32 cellular contexts compared by ENCODE assay signal in the genomic region with DNA sequence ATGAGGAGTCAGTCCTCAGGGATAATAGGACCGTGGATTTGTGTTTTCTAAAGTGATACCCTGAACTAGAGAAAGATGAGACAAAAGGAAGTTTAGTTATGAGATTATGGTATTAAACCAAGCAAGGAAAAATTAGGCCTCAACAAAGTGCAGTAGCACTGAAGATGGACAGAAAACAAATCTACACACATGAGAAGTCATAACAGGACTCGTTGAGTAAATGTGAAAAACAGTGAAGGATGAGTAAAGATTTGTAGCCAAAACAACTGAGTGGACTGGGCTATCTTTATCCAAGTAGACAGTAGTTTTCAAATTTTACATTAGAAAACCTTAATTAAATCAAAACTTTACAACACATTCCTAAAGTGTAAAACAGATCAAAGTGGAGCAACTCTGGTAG. TPM values are rescaled to one million over a fixed set of nuclear protein-coding genes. Genes with fewer than 3 reads are reported as not detected.
DNase-seq lines count a peak whose midpoint lies in the region; ATAC-seq, FAIRE-seq and TF ChIP-seq lines count a peak whose summit lies in the region.
"Had no signal": no experiment of that assay in that cellular context is flagged by ENCODE, and none has a peak within 500 bp of the region (broad histone marks: within the 10 kb centered on the region; RNA-seq: fewer than 3 reads in every experiment).

No MANE protein-coding gene starts in this region.

- TSS peak; percentile 11 for BruUV-seq in Panc1 (replicated peaks; lab: Mats Ljungman, UMichigan)

- H3K36me3 ChIP-seq in Panc1 (ENCODE audit: control insufficient read depth, insufficient read depth, low read length), result peaks cover 51% of the 10 kb centered on the region

- H3K4me1 ChIP-seq in Panc1 (ENCODE audit: control insufficient read depth, insufficient read depth, low read length), result no peaks in the 10 kb centered on the region
- H3K4me1 ChIP-seq: colonic mucosa, left lung had no signal

- CTCF ChIA-PET in activated CD4-positive, alpha-beta T cell treated with anti-CD3 and anti-CD28 coated beads, Interleukin-2, amount 10 ng/mL, durations not matched to agents 7 days and 5 days (lab: Charles Lee), result interaction anchor here (0.9 kb wide), 1 partner anchor 10 kb away, joined by 3 read pairs; no protein-coding TSS in a partner anchor
- CTCF ChIA-PET in Panc1 (lab: Charles Lee), result no interaction called here

- TF ChIP-seq POLR2A in H54 (IDR thresholded peaks at IDR 0.05; ENCODE audit: low read depth, low read length), result no peak

- H3K27me3 Mint-ChIP-seq in activated CD4-positive, alpha-beta T cell treated with anti-CD3 and anti-CD28 coated beads, Interleukin-2, amount 10 ng/mL, durations not matched to agents 7 days and 5 days, result no peaks in the 10 kb centered on the region
- no peaks in the 10 kb centered on the region for H3K27me3 Mint-ChIP-seq in memory B cell
- H3K27me3 Mint-ChIP-seq: stimulated activated naive B cell treated with anti-CD40 and anti-IgM and Interleukin-4, amounts not matched to agents 10 μg/mL and 1 μg/mL and 100 μg/mL, for 72 hours had no signal

- no peak overlapping the region for H3K4me3 Mint-ChIP-seq in activated CD4-positive, alpha-beta T cell treated with anti-CD3 and anti-CD28 coated beads, Interleukin-2, amount 10 ng/mL, durations not matched to agents 7 days and 5 days
- H3K4me3 Mint-ChIP-seq in memory B cell, result no peak overlapping the region
- H3K4me3 Mint-ChIP-seq: activated naive CD4-positive, alpha-beta T cell treated with anti-CD3 and anti-CD28 coated beads for 36 hours; CD14-positive monocyte; stimulated activated naive B cell treated with anti-CD40 and anti-IgM and Interleukin-4, amounts not matched to agents 10 μg/mL and 1 μg/mL and 100 μg/mL, for 72 hours; WTC11 had no signal

- no peak overlapping the region for H3K4me3 ChIP-seq in Panc1 (ENCODE audit: low read depth in 2 of 2, low read length in 2 of 2)
- H3K4me3 ChIP-seq: colonic mucosa, left lung had no signal

- H3K27ac Mint-ChIP-seq in activated CD4-positive, alpha-beta T cell treated with anti-CD3 and anti-CD28 coated beads, Interleukin-2, amount 10 ng/mL, durations not matched to agents 7 days and 5 days, result peak overlapping the region; percentile 0
- peak overlapping the region; percentile 54 for H3K27ac Mint-ChIP-seq in memory B cell
- H3K27ac Mint-ChIP-seq: activated naive CD4-positive, alpha-beta T cell treated with anti-CD3 and anti-CD28 coated beads for 36 hours; stimulated activated naive B cell treated with anti-CD40 and anti-IgM and Interleukin-4, amounts not matched to agents 10 μg/mL and 1 μg/mL and 100 μg/mL, for 72 hours; WTC11 had no signal

- FAIRE-seq in H54 (lab: Jason Lieb, UNC), result peak; percentile 48
- FAIRE-seq: bronchial epithelial cell, RCC 7860 had no signal

- H3K36me3 Mint-ChIP-seq in activated CD4-positive, alpha-beta T cell treated with anti-CD3 and anti-CD28 coated beads, Interleukin-2, amount 10 ng/mL, durations not matched to agents 7 days and 5 days (ENCODE audit: low read depth), result peaks cover 36% of the 10 kb centered on the region
- H3K36me3 Mint-ChIP-seq in memory B cell, result peaks cover 24% of the 10 kb centered on the region

- H3K4me1 Mint-ChIP-seq in activated CD4-positive, alpha-beta T cell treated with anti-CD3 and anti-CD28 coated beads, Interleukin-2, amount 10 ng/mL, durations not matched to agents 7 days and 5 days, result peaks cover 10% of the 10 kb centered on the region
- peaks cover 2% of the 10 kb centered on the region for H3K4me1 Mint-ChIP-seq in memory B cell
- H3K4me1 Mint-ChIP-seq: WTC11 had no signal

- in situ Hi-C loops in Panc1 (cut with HindIII; ENCODE audit: low pct_unique_long_range_greater_than_20kb, low sequenced_read_pairs), result no loop called here

- ATAC-seq in Panc1 (no peak), memory B cell (ENCODE audit: low read depth) (no peak), GM19328 (IDR thresholded peaks at IDR 0.05; ENCODE audit: unreplicated experiment) (no peak), HG02970 (IDR thresholded peaks at IDR 0.05; ENCODE audit: low FRiP score, unreplicated experiment) (no peak)
- ATAC-seq: left lung; sciatic nerve; stimulated activated naive B cell treated with anti-CD40 and anti-IgM and Interleukin-4, amounts not matched to agents 10 μg/mL and 1 μg/mL and 100 μg/mL, for 72 hours; WTC11 had no signal

- H3K9me3 Mint-ChIP-seq in activated CD4-positive, alpha-beta T cell treated with anti-CD3 and anti-CD28 coated beads, Interleukin-2, amount 10 ng/mL, durations not matched to agents 7 days and 5 days, result no peaks in the 10 kb centered on the region
- no peaks in the 10 kb centered on the region for H3K9me3 Mint-ChIP-seq in memory B cell
- H3K9me3 Mint-ChIP-seq: activated naive CD4-positive, alpha-beta T cell treated with anti-CD3 and anti-CD28 coated beads for 36 hours; CD14-positive monocyte; stimulated activated naive B cell treated with anti-CD40 and anti-IgM and Interleukin-4, amounts not matched to agents 10 μg/mL and 1 μg/mL and 100 μg/mL, for 72 hours; WTC11 had no signal

- TF ChIP-seq CTCF in Panc1 (IDR thresholded peaks at IDR 0.05), result no peak

- no peaks in the 10 kb centered on the region for H3K9me3 ChIP-seq in Panc1 (ENCODE audit: control insufficient read depth, insufficient read depth, low read depth, low read length)
- H3K9me3 ChIP-seq: colonic mucosa, left lung, neutrophil had no signal

- intact Hi-C loops in Panc1 (cut with micrococcal nuclease; ENCODE audit: unreplicated experiment), result no loop called here

- no peaks in the 10 kb centered on the region for H3K27me3 ChIP-seq in Panc1 (ENCODE audit: control insufficient read depth, insufficient read depth, low read length)
- H3K27me3 ChIP-seq: colonic mucosa, left lung, neutrophil had no signal

- H3K27ac ChIP-seq in Panc1 (ENCODE audit: low read length), result no peak overlapping the region
- H3K27ac ChIP-seq: colonic mucosa, epithelial cell of prostate, left lung, neutrophil had no signal

- POLR2A ChIA-PET in activated CD4-positive, alpha-beta T cell treated with anti-CD3 and anti-CD28 coated beads, Interleukin-2, amount 10 ng/mL, durations not matched to agents 7 days and 5 days (lab: Charles Lee), result interaction anchor here (1.2 kb wide), 1 partner anchor 13 kb away, joined by 3 read pairs; no protein-coding TSS in a partner anchor
- POLR2A ChIA-PET in Panc1 (lab: Charles Lee), result no interaction called here

- DNase-seq in activated CD4-positive, alpha-beta T cell treated with anti-CD3 and anti-CD28 coated beads, Interleukin-2, amount 10 ng/mL, durations not matched to agents 7 days and 5 days, result no peak
- no peak for DNase-seq in activated CD4-positive, alpha-beta T cell treated with anti-CD3 and anti-CD28 coated beads, Interleukin-2, amount 50 U/mL, for 48 hours
- no peak for DNase-seq in H54 (ENCODE audit: insufficient read length, low spot score)
- no peak for DNase-seq in Panc1 (ENCODE audit: low read depth, low spot score)
- DNase-seq in memory B cell (ENCODE audit: low spot score in 2 of 2), result no peak
- no peak for DNase-seq in NCI-H510A treated with DMSO at 0.1 percent for 48 hours (lab: John Stamatoyannopoulos, UW)
- DNase-seq: 8988T; activated CD4-positive, alpha-beta T cell treated with anti-CD3 and anti-CD28 coated beads, Interleukin-2, amount 50 U/mL, for 4 hours; activated naive CD4-positive, alpha-beta T cell treated with anti-CD3 and anti-CD28 coated beads for 36 hours; activated T-cell treated with anti-CD3 and anti-CD28 coated beads, Interleukin-2, amount 50 U/mL, for 1 hour; amygdala; colonic mucosa; DMS79 treated with DMSO at 0.1 percent for 48 hours; effector CD8-positive, alpha-beta T cell; GF-D8; left lung; NCI-H1092 treated with DMSO at 0.1 percent for 48 hours; NCI-H187 treated with DMSO at 0.1 percent for 48 hours; NCI-H526; stimulated activated CD4-positive, alpha-beta T cell treated with anti-CD3 and anti-CD28 coated beads, Interleukin-4, amount 100 ng/mL, for 24 hours; stimulated activated naive B cell treated with anti-CD40 and anti-IgM and Interleukin-4, amounts not matched to agents 10 μg/mL and 1 μg/mL and 100 μg/mL, for 72 hours; SW 1271; T1000 had no signal

RNA-seq across cellular contexts. Expression of a gene that starts 15.0 kb away (rescaled TPM):
- 100 to 1,000 TPM; 112 to 135 TPM for total RNA-seq in activated CD4-positive, alpha-beta T cell treated with anti-CD3 and anti-CD28 coated beads, Interleukin-2, amount 10 ng/mL, durations not matched to agents 7 days and 5 days
- total RNA-seq in Panc1 (2021; ENCODE audit: unreplicated experiment), result 143 TPM
- 120 TPM for polyA plus RNA-seq in Panc1 (2012; ENCODE audit: insufficient read length)

RNA-seq across cellular contexts. Expression of a gene that starts 58.3 kb away (rescaled TPM):
- total RNA-seq in activated CD4-positive, alpha-beta T cell treated with anti-CD3 and anti-CD28 coated beads, Interleukin-2, amount 10 ng/mL, durations not matched to agents 7 days and 5 days, result 10 to 100 TPM; 23.4 to 23.8 TPM
- total RNA-seq in Panc1 (2021; ENCODE audit: unreplicated experiment), result 20.8 TPM
- polyA plus RNA-seq in Panc1 (2012; ENCODE audit: insufficient read length), result 24.5 TPM
